ENCODE assay signal across 6 cellular contexts in genomic region chr12:6936642-6937480, GRCh38. TPM values are rescaled to one million over a fixed set of nuclear protein-coding genes. Genes with fewer than 3 reads are reported as not detected.
DNase-seq lines count a peak whose midpoint lies in the region; ATAC-seq and TF ChIP-seq lines count a peak whose summit lies in the region.

No MANE protein-coding gene starts in this region.

- DNase-seq in T follicular helper cell (ENCODE audit: low read depth) (peak; percentile 55), fibroblast of the aortic adventitia (ENCODE audit: low read depth) (no peak), ACHN (no peak), DMS79 treated with DMSO at 0.1 percent for 48 hours (lab: John Stamatoyannopoulos, UW) (no peak)
- peak; percentile 69 for DNase-seq in stimulated activated CD4-positive, alpha-beta T cell treated with anti-CD3 and anti-CD28 coated beads, Interleukin-4, amount 100 ng/mL, for 24 hours

- peak overlapping the region; percentile 68 for H3K4me3 ChIP-seq in fibroblast of the aortic adventitia (ENCODE audit: low read depth, low read length)

- no peak for TF ChIP-seq CTCF in fibroblast of the aortic adventitia (IDR thresholded peaks at IDR 0.05; ENCODE audit: insufficient read depth, low read length)

- in situ Hi-C loops in ACHN (cut with HindIII; ENCODE audit: low pct_ligation_motif_present, low pct_unique_long_range_greater_than_20kb, low sequenced_read_pairs) = no loop called here

- peak; percentile 10 for ATAC-seq in GM21529 (IDR thresholded peaks at IDR 0.05; ENCODE audit: unreplicated experiment)

RNA-seq across cellular contexts. Expression of gene RNU7-1, which starts 6.8 kb away (rescaled TPM):
- not detected in 2 replicates for total RNA-seq in fibroblast of the aortic adventitia (ENCODE audit: low replicate concordance)

RNA-seq across cellular contexts. Expression of gene C12orf57, which starts 7.0 kb away (rescaled TPM):
- total RNA-seq in fibroblast of the aortic adventitia (ENCODE audit: low replicate concordance) = 100 and 156 TPM in 2 replicates

RNA-seq across cellular contexts. Expression of gene ATN1, which starts 9.1 kb away (rescaled TPM):
- total RNA-seq in fibroblast of the aortic adventitia (ENCODE audit: low replicate concordance) = 13.6 and 13.8 TPM in 2 replicates

RNA-seq across cellular contexts. Expression of gene PTPN6, which starts 14.3 kb away (rescaled TPM):
- not detected in 2 replicates for total RNA-seq in fibroblast of the aortic adventitia (ENCODE audit: low replicate concordance)

RNA-seq across cellular contexts. Expression of gene ENO2, which starts 22.5 kb away (rescaled TPM):
- total RNA-seq in fibroblast of the aortic adventitia (ENCODE audit: low replicate concordance) = 8.7 and 12.7 TPM in 2 replicates

Comparison
In these comparisons a context has a peak if more than half of its experiments do, and no peak if none do; other contexts are left out.
1. DNase-seq: peak in T follicular helper cell (single experiment) and stimulated activated CD4-positive, alpha-beta T cell treated with anti-CD3 and anti-CD28 coated beads, Interleukin-4, amount 100 ng/mL, for 24 hours (single experiment); none in fibroblast of the aortic adventitia (single experiment), ACHN (single experiment) and DMS79 treated with DMSO at 0.1 percent for 48 hours (single experiment).